Comparison of ENCODE assay signal across 24 cellular contexts in the genomic region with DNA sequence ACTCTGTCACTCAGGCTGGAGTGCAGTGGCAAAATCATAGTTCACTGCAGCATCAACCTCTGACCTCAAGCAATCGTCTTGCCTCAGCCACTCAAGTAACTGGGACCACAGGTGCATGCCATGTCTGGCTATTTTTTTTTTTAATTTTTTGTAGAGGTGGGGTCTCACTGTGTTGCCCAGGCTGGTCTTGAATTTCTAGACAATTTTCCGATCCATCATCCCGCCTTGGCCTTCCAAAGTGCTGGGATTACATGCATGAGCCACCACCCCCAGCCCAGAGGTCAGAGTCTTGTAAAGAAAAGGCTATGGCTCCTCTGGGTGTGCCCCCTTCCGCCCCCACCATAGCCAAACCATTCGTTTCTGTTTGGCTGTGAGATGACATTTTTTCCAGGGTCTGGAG. TPM values are rescaled to one million over a fixed set of nuclear protein-coding genes. Genes with fewer than 3 reads are reported as not detected.
A peak's percentile ranks its signal among the peaks of the same experiment; 100 is the strongest.
DNase-seq lines count a peak whose midpoint lies in the region; ATAC-seq and TF ChIP-seq lines count a peak whose summit lies in the region.
"Had no signal": no experiment of that assay in that cellular context is flagged by ENCODE, and none has a peak within 500 bp of the region (broad histone marks: within the 10 kb centered on the region; RNA-seq: fewer than 3 reads in every experiment).

No MANE protein-coding gene starts in this region.

- TF ChIP-seq CTCF in cardiac muscle cell (IDR thresholded peaks at IDR 0.05; ENCODE audit: low read depth, low read length), result no peak
- TF ChIP-seq CTCF in right atrium auricular region (IDR thresholded peaks at IDR 0.05), result no peak
- no peak for TF ChIP-seq CTCF in HEK293 (tag by site-specific recombination; IDR thresholded peaks at IDR 0.05)
- TF ChIP-seq CTCF in mesothelial cell of epicardium (IDR thresholded peaks at IDR 0.05; ENCODE audit: unreplicated experiment), result no peak

- H3K9me3 ChIP-seq in cardiac muscle cell (ENCODE audit: low read depth) (no peaks in the 10 kb centered on the region), right atrium auricular region (no peaks in the 10 kb centered on the region), HEK293 (ENCODE audit: control insufficient read depth, insufficient read depth, low read depth, low read length) (no peaks in the 10 kb centered on the region)
- H3K9me3 ChIP-seq: A549; BE2C; BLaER1 treated with 17β-estradiol and CSF1 and Interleukin-3, amounts not matched to agents 10 nM and 100 nM; HAP-1 had no signal

- H3K4me1 Mint-ChIP-seq in mesothelial cell of epicardium, result peaks cover 12% of the 10 kb centered on the region

- H3K4me3 ChIP-seq in cardiac muscle cell, result no peak overlapping the region
- H3K4me3 ChIP-seq in right atrium auricular region, result no peak overlapping the region
- no peak overlapping the region for H3K4me3 ChIP-seq in HEK293 (ENCODE audit: low read depth, low read length)
- H3K4me3 ChIP-seq: A549; BLaER1 treated with 17β-estradiol and CSF1 and Interleukin-3, amounts not matched to agents 10 nM and 100 nM; HAP-1 had no signal

- no peaks in the 10 kb centered on the region for H3K9me3 Mint-ChIP-seq in mesothelial cell of epicardium
- H3K9me3 Mint-ChIP-seq: CD4-positive, alpha-beta memory T cell had no signal

- POLR2A ChIA-PET in HEK293 (lab: Yijun Ruan, JAX), result no interaction called here

- H3K36me3 Mint-ChIP-seq in mesothelial cell of epicardium, result no peaks in the 10 kb centered on the region
- H3K36me3 Mint-ChIP-seq: CD14-positive monocyte; CD4-positive, alpha-beta memory T cell had no signal

- H3K27me3 ChIP-seq in cardiac muscle cell (no peaks in the 10 kb centered on the region), right atrium auricular region (no peaks in the 10 kb centered on the region)
- H3K27me3 ChIP-seq: BE2C; BLaER1 treated with 17β-estradiol and CSF1 and Interleukin-3, amounts not matched to agents 10 nM and 100 nM had no signal

- H3K27ac ChIP-seq in cardiac muscle cell (peak overlapping the region; percentile 99), right atrium auricular region (no peak overlapping the region), HEK293 (ENCODE audit: extremely low read depth, low read depth, low read length) (no peak overlapping the region)
- H3K27ac ChIP-seq: A549; BLaER1 treated with 17β-estradiol and CSF1 and Interleukin-3, amounts not matched to agents 10 nM and 100 nM had no signal

- peaks cover 26% of the 10 kb centered on the region for H3K4me1 ChIP-seq in cardiac muscle cell (ENCODE audit: low read depth)
- peaks cover 0 to 3% of the 10 kb centered on the region in 2 donors for H3K4me1 ChIP-seq in right atrium auricular region
- no peaks in the 10 kb centered on the region for H3K4me1 ChIP-seq in HEK293 (ENCODE audit: control insufficient read depth, insufficient read depth, low read length)
- H3K4me1 ChIP-seq: A549, BE2C, HAP-1 had no signal

- DNase-seq in cardiac muscle cell (ENCODE audit: low read depth in 1 of 2, low spot score in 1 of 2) (no peak), right atrium auricular region (ENCODE audit: low spot score) (no peak), mesothelial cell of epicardium (ENCODE audit: low spot score in 2 of 2, unreplicated experiment in 2 of 2) (no peak)
- DNase-seq: 8988T; ACHN; AML-193; BE2C; Calu3; CD4-positive, alpha-beta memory T cell; COR-L47; DMS53; DMS79 treated with DMSO at 0.1 percent for 48 hours; GF-D8; GOT3 had no signal

- H3K36me3 ChIP-seq in cardiac muscle cell (no peaks in the 10 kb centered on the region), right atrium auricular region (no peaks in the 10 kb centered on the region), HEK293 (ENCODE audit: control insufficient read depth in 2 of 2, insufficient read depth in 1 of 2, low read length in 2 of 2) (no peaks in the 10 kb centered on the region)
- H3K36me3 ChIP-seq: BE2C; BLaER1 treated with 17β-estradiol and CSF1 and Interleukin-3, amounts not matched to agents 10 nM and 100 nM; HAP-1 had no signal

- H3K27me3 Mint-ChIP-seq in mesothelial cell of epicardium (ENCODE audit: low read depth), result no peaks in the 10 kb centered on the region

- H3K4me3 Mint-ChIP-seq in mesothelial cell of epicardium, result no peak overlapping the region
- H3K4me3 Mint-ChIP-seq: CD14-positive monocyte; CD4-positive, alpha-beta memory T cell had no signal

- ATAC-seq in GM19023 (IDR thresholded peaks at IDR 0.05; ENCODE audit: unreplicated experiment) (no peak), HG03175 (IDR thresholded peaks at IDR 0.05; ENCODE audit: unreplicated experiment) (no peak), HG03095 (IDR thresholded peaks at IDR 0.05; ENCODE audit: unreplicated experiment) (no peak)
- ATAC-seq: A549 had no signal

- CTCF ChIA-PET in HEK293 (lab: Yijun Ruan, JAX), result interaction anchor here (1.2 kb wide), 1 partner anchor 11 kb away, joined by 4 read pairs; no protein-coding TSS in a partner anchor

- peak overlapping the region; percentile 34 for H3K27ac Mint-ChIP-seq in mesothelial cell of epicardium

TF ChIP-seq in HEK293, 187 proteins besides CTCF, POLR2A, EP300 and RAD21:
- TF ChIP-seq GLIS1 (tag by site-specific recombination; IDR thresholded peaks at IDR 0.05) (no peak), KLF7 (tag by site-specific recombination; IDR thresholded peaks at IDR 0.05; ENCODE audit: borderline replicate concordance) (no peak), ZNF121 (tag by site-specific recombination; IDR thresholded peaks at IDR 0.05) (peak; percentile 58; the same call in 1 of the 2 replicates)

RNA-seq across cellular contexts. Expression of a gene that starts 13.1 kb away (rescaled TPM):
- total RNA-seq in cardiac muscle cell, result 15.5 and 25.9 TPM in 2 replicates
- 18.8 and 41.2 TPM in 2 replicates for polyA plus RNA-seq in cardiac muscle cell
- total RNA-seq in right atrium auricular region, result 100 to 1,000 TPM in 1 of 2 donors, 10 to 100 TPM in 1; 82.8 to 225 TPM
- total RNA-seq in mesothelial cell of epicardium, result 74.9 to 82.6 TPM (median 80.7 TPM) in 3 replicates

RNA-seq across cellular contexts. Expression of a gene that starts 35.1 kb away (rescaled TPM):
- total RNA-seq in cardiac muscle cell (103 and 173 TPM in 2 replicates), right atrium auricular region (10 to 100 TPM; 54.5 to 71.4 TPM), mesothelial cell of epicardium (63.2 to 70.4 TPM (median 69.5 TPM) in 3 replicates)
- polyA plus RNA-seq in cardiac muscle cell, result 206 and 287 TPM in 2 replicates

RNA-seq across cellular contexts. Expression of a gene that starts 35.4 kb away (rescaled TPM):
- 269 and 315 TPM in 2 replicates for total RNA-seq in cardiac muscle cell
- 273 and 276 TPM in 2 replicates for polyA plus RNA-seq in cardiac muscle cell
- 10 to 100 TPM; 54.3 to 88.8 TPM for total RNA-seq in right atrium auricular region
- total RNA-seq in mesothelial cell of epicardium, result 66.6 to 67.2 TPM (median 67.1 TPM) in 3 replicates

RNA-seq across cellular contexts. Expression of a gene that starts 44.6 kb away (rescaled TPM):
- 2.4 and 4.4 TPM in 2 replicates for total RNA-seq in cardiac muscle cell
- polyA plus RNA-seq in cardiac muscle cell, result 2.9 and 7.9 TPM in 2 replicates
- 10 to 100 TPM in 1 of 2 donors, 1 to 10 TPM in 1; 1.9 to 10.7 TPM for total RNA-seq in right atrium auricular region
- total RNA-seq in mesothelial cell of epicardium, result 0.55 to 0.93 TPM (median 0.78 TPM) in 3 replicates
- total RNA-seq: Daoy, G401 had no signal

RNA-seq across cellular contexts. Expression of a gene that starts 51.3 kb away (rescaled TPM):
- total RNA-seq in cardiac muscle cell (2.0 and 5.5 TPM in 2 replicates), right atrium auricular region (not detected), mesothelial cell of epicardium (0.16 TPM in 1 of 3 replicates, not detected in the others)
- 1.2 and 5.0 TPM in 2 replicates for polyA plus RNA-seq in cardiac muscle cell
- total RNA-seq: Calu3; CD4-positive, alpha-beta memory T cell; Daoy had no signal
- polyA plus RNA-seq: CD4-positive, alpha-beta memory T cell had no signal
